Comparison of ENCODE assay signal across 22 cellular contexts in the genomic region with DNA sequence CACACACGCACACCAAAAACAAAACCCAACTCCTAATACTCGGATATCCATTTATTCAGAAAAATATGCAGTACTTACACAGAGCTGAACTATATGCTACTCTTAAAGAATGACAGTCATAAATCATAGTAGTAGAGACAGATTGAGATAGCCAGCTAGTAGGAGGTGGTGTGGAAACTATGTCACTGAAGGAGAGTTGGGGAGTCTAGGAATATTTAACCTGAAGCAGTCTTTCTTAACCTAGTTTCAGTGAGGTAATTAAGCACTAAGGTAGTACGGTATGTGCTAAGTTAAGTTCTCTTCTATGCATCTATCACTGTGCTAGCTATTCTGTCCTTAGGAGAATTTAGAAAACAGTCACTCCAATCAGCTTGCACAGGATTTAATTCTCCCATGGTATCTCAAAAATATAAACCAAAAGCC. TPM values are rescaled to one million over a fixed set of nuclear protein-coding genes. Genes with fewer than 3 reads are reported as not detected.
DNase-seq lines count a peak whose midpoint lies in the region; ATAC-seq and TF ChIP-seq lines count a peak whose summit lies in the region.
"Had no signal": no experiment of that assay in that cellular context is flagged by ENCODE, and none has a peak within 500 bp of the region (broad histone marks: within the 10 kb centered on the region; RNA-seq: fewer than 3 reads in every experiment).

No MANE protein-coding gene starts in this region.

- H3K4me3 ChIP-seq in testis (no peak overlapping the region), neural progenitor cell (no peak overlapping the region)
- H3K4me3 ChIP-seq: heart right ventricle, prostate gland, SK-N-MC had no signal

- TF ChIP-seq CTCF in testis (IDR thresholded peaks at IDR 0.05) (no peak), neural progenitor cell (IDR thresholded peaks at IDR 0.05) (no peak)

- no peak overlapping the region for H2AFZ ChIP-seq in neural progenitor cell (replicated peaks)

- ATAC-seq in T-helper 17 cell, result no peak
- ATAC-seq in naive thymus-derived CD8-positive, alpha-beta T cell, result no peak
- ATAC-seq in HG03460 (IDR thresholded peaks at IDR 0.05; ENCODE audit: unreplicated experiment), result no peak
- ATAC-seq: heart right ventricle had no signal

- no peak overlapping the region for H3K9ac ChIP-seq in neural progenitor cell

- peaks cover 40% of the 10 kb centered on the region for H3K4me1 Mint-ChIP-seq in T-helper 2 cell treated with Interferon-gamma antibody and Interleukin-4, amounts not matched to agents 5 μg/mL and 100 μg/mL, for 36 hours (ENCODE audit: low read depth)
- H3K4me1 Mint-ChIP-seq in T-helper 17 cell (peaks cover 25% of the 10 kb centered on the region), neural progenitor cell (peaks cover 2% of the 10 kb centered on the region)
- peaks cover 9 to 33% (median 15%) of the 10 kb centered on the region in 4 donors for H3K4me1 Mint-ChIP-seq in naive thymus-derived CD8-positive, alpha-beta T cell
- H3K4me1 Mint-ChIP-seq: neural crest cell had no signal

- peaks cover 69% of the 10 kb centered on the region for H3K9me3 Mint-ChIP-seq in T-helper 2 cell treated with Interferon-gamma antibody and Interleukin-4, amounts not matched to agents 5 μg/mL and 100 μg/mL, for 36 hours
- H3K9me3 Mint-ChIP-seq in naive thymus-derived CD8-positive, alpha-beta T cell, result peaks cover 0 to 46% (median 35%) of the 10 kb centered on the region in 9 donors
- peaks cover 50% of the 10 kb centered on the region for H3K9me3 Mint-ChIP-seq in neural progenitor cell

- 92 to 95% methylated on average over 3 of the region's 3 CpGs for WGBS in testis, 2 donors

- H3K9me3 ChIP-seq in T-helper 17 cell (ENCODE audit: control insufficient read depth, low read length, poor library complexity, severe bottlenecking) (no peaks in the 10 kb centered on the region), testis (no peaks in the 10 kb centered on the region), neural progenitor cell (ENCODE audit: low read depth) (peaks cover 8% of the 10 kb centered on the region)
- H3K9me3 ChIP-seq: prostate gland had no signal

- H3K4me2 ChIP-seq in neural progenitor cell, result no peak overlapping the region

- peaks cover 3% of the 10 kb centered on the region for H3K4me1 ChIP-seq in testis
- no peaks in the 10 kb centered on the region for H3K4me1 ChIP-seq in neural progenitor cell
- H3K4me1 ChIP-seq: heart right ventricle, prostate gland had no signal

- H3K4me3 Mint-ChIP-seq in T-helper 2 cell treated with Interferon-gamma antibody and Interleukin-4, amounts not matched to agents 5 μg/mL and 100 μg/mL, for 36 hours, result no peak overlapping the region
- no peak overlapping the region for H3K4me3 Mint-ChIP-seq in T-helper 17 cell
- peak overlapping the region in 1 of 10 donors; percentile 30 for H3K4me3 Mint-ChIP-seq in naive thymus-derived CD8-positive, alpha-beta T cell
- H3K4me3 Mint-ChIP-seq in neural progenitor cell, result no peak overlapping the region
- H3K4me3 Mint-ChIP-seq: activated CD4-positive, alpha-beta T cell treated with anti-CD3 and anti-CD28 coated beads, Interleukin-2, amount 10 ng/mL, durations not matched to agents 24 days and 14 days; B cell; neural crest cell had no signal

- H4K20me1 ChIP-seq in neural progenitor cell (ENCODE audit: low read depth), result no peaks in the 10 kb centered on the region

- no peaks in the 10 kb centered on the region for H3K79me2 ChIP-seq in neural progenitor cell (ENCODE audit: low read depth)

- H3K27ac Mint-ChIP-seq in T-helper 2 cell treated with Interferon-gamma antibody and Interleukin-4, amounts not matched to agents 5 μg/mL and 100 μg/mL, for 36 hours, result peak overlapping the region; percentile 28
- peak overlapping the region; percentile 67 for H3K27ac Mint-ChIP-seq in T-helper 17 cell
- H3K27ac Mint-ChIP-seq in naive thymus-derived CD8-positive, alpha-beta T cell, result peak overlapping the region in 1 of 10 donors; percentile 21
- no peak overlapping the region for H3K27ac Mint-ChIP-seq in neural progenitor cell
- H3K27ac Mint-ChIP-seq: activated CD4-positive, alpha-beta T cell treated with anti-CD3 and anti-CD28 coated beads, Interleukin-2, amount 10 ng/mL, durations not matched to agents 24 days and 14 days had no signal

- no peak for DNase-seq in T-helper 2 cell treated with Interferon-gamma antibody and Interleukin-4, amounts not matched to agents 5 μg/mL and 100 μg/mL, for 36 hours (ENCODE audit: low spot score)
- DNase-seq in T-helper 2 cell (no peak), T-helper 17 cell (no peak), kidney tubule cell (ENCODE audit: low spot score) (peak; percentile 3), testis (no peak), neural progenitor cell (ENCODE audit: low spot score) (no peak)
- no peak for DNase-seq in naive thymus-derived CD8-positive, alpha-beta T cell
- DNase-seq: activated CD4-positive, alpha-beta T cell treated with anti-CD3 and anti-CD28 coated beads, Interleukin-2, amount 10 ng/mL, durations not matched to agents 24 days and 14 days; activated CD8-positive, alpha-beta memory T cell treated with anti-CD3 and anti-CD28 coated beads, Interleukin-2, amount 50 U/mL, for 4 hours; DMS79 treated with DMSO at 0.1 percent for 48 hours; GOT3; heart right ventricle; Kasumi-1; NCI-H1048; NCI-H187 treated with DMSO at 0.1 percent for 48 hours; NCI-H69 had no signal

- H3K27me3 ChIP-seq in testis (no peaks in the 10 kb centered on the region), neural progenitor cell (no peaks in the 10 kb centered on the region)
- H3K27me3 ChIP-seq: heart right ventricle had no signal

- H3F3A ChIP-seq in neural progenitor cell (ENCODE audit: low read depth), result no peaks in the 10 kb centered on the region

- H3K27ac ChIP-seq in testis (peak overlapping the region; percentile 23 to 33), neural progenitor cell (no peak overlapping the region)
- H3K27ac ChIP-seq: heart right ventricle, prostate gland, SK-N-MC, VCaP had no signal

- POLR2A ChIA-PET in naive thymus-derived CD8-positive, alpha-beta T cell (lab: Charles Lee), result interaction anchor here (0.6 kb wide), 1 partner anchor 108 kb away, joined by 3 read pairs; no protein-coding TSS in a partner anchor

- TF ChIP-seq POLR2A in testis (IDR thresholded peaks at IDR 0.05), result no peak

- H3K36me3 Mint-ChIP-seq in T-helper 2 cell treated with Interferon-gamma antibody and Interleukin-4, amounts not matched to agents 5 μg/mL and 100 μg/mL, for 36 hours (ENCODE audit: low read depth), result peaks cover 81% of the 10 kb centered on the region
- H3K36me3 Mint-ChIP-seq in T-helper 17 cell (ENCODE audit: low read depth), result peaks cover 8% of the 10 kb centered on the region
- peaks cover 39 to 59% (median 51%) of the 10 kb centered on the region in 3 donors for H3K36me3 Mint-ChIP-seq in naive thymus-derived CD8-positive, alpha-beta T cell
- peaks cover 49% of the 10 kb centered on the region for H3K36me3 Mint-ChIP-seq in neural progenitor cell

- H3K27me3 Mint-ChIP-seq in T-helper 2 cell treated with Interferon-gamma antibody and Interleukin-4, amounts not matched to agents 5 μg/mL and 100 μg/mL, for 36 hours (ENCODE audit: low read depth), result no peaks in the 10 kb centered on the region
- H3K27me3 Mint-ChIP-seq in T-helper 17 cell (no peaks in the 10 kb centered on the region), neural progenitor cell (ENCODE audit: insufficient read depth, low read depth) (no peaks in the 10 kb centered on the region)
- H3K27me3 Mint-ChIP-seq in naive thymus-derived CD8-positive, alpha-beta T cell, result no peaks in the 10 kb centered on the region
- H3K27me3 Mint-ChIP-seq: activated CD4-positive, alpha-beta T cell treated with anti-CD3 and anti-CD28 coated beads, Interleukin-2, amount 10 ng/mL, durations not matched to agents 24 days and 14 days; B cell had no signal

- intact Hi-C loops in testis (cut with DNase I; ENCODE audit: low total_unique reads), result no loop called here

- H3K36me3 ChIP-seq in testis (ENCODE audit: low read depth, missing control alignments) (no peaks in the 10 kb centered on the region), neural progenitor cell (no peaks in the 10 kb centered on the region)
- H3K36me3 ChIP-seq: prostate gland had no signal

RNA-seq across cellular contexts. Expression of gene ANKRD28, which starts 54.2 kb away (rescaled TPM):
- 100 to 1,000 TPM in 1 of 2 donors, 10 to 100 TPM in 1; 86.2 to 105 TPM for total RNA-seq in T-helper 17 cell
- total RNA-seq in testis, result 10 to 100 TPM; 93.8 to 96.3 TPM
- 82.8 TPM for polyA plus RNA-seq in testis (ENCODE audit: insufficient read depth, low read depth, low replicate concordance)
- total RNA-seq in naive thymus-derived CD8-positive, alpha-beta T cell, result 10 to 100 TPM; 32.7 to 38.0 TPM
- 10 to 100 TPM in 1 of 3 donors, 1 to 10 TPM in 2; 3.3 to 10.5 (median 7.1) TPM for polyA plus RNA-seq in naive thymus-derived CD8-positive, alpha-beta T cell
- total RNA-seq in neural progenitor cell (ENCODE audit: low replicate concordance), result 29.3 and 36.4 TPM in 2 replicates
